Comparison of ENCODE assay signal across 27 cellular contexts in the genomic region with DNA sequence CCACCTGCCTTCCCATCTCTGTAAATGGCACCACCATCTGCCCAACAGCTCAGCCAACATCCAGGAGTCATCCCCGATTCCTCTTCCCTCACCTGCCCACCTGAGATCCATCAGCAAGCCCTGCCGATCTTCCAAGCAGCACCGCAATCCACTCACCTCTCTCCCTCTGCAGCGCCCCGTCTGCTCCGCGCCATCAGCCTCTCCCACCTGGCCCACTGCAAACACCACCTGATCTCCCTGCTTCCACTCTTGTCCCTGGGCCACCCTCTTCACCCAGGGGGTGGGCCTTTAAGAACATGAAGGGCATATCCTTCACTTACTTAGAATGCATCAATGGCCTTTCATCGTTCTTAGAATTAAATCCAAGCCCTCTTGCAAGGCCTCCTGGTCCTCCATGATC.
"Had no signal": no experiment of that assay in that cellular context is flagged by ENCODE, and none has a peak within 500 bp of the region (broad histone marks: within the 10 kb centered on the region; RNA-seq: fewer than 3 reads in every experiment).

No MANE protein-coding gene starts in this region.

- H3K36me3 ChIP-seq: breast epithelium, MG63, SJSA1 had no signal

- FAIRE-seq: astrocyte, TTC549 had no signal

- H3K4me3 ChIP-seq: body of pancreas, breast epithelium, MG63, SJSA1 had no signal

- H3K9me3 Mint-ChIP-seq: activated CD4-positive, alpha-beta T cell treated with anti-CD3 and anti-CD28 coated beads, Interleukin-2, amount 10 ng/mL, durations not matched to agents 24 days and 14 days; activated CD8-positive, alpha-beta T cell treated with anti-CD3 and anti-CD28 coated beads for 36 hours; activated naive CD4-positive, alpha-beta T cell treated with anti-CD3 and anti-CD28 coated beads, Interleukin-2, amount 50 U/mL, for 24 hours; activated naive CD8-positive, alpha-beta T cell treated with anti-CD3 and anti-CD28 coated beads, Interleukin-2, amount 10 ng/mL, durations not matched to agents 7 days and 5 days; activated T-cell treated with anti-CD3 and anti-CD28 coated beads, Interleukin-2, amount 50 U/mL, for 24 hours; T-helper 1 cell treated with Interleukin-12 subunit alpha and Interleukin-12 subunit beta and Interleukin-4 antibody, amounts not matched to agents 30 μg/mL and 1 μg/mL, for 36 hours; T-helper 2 cell treated with Interferon-gamma antibody and Interleukin-4, amounts not matched to agents 5 μg/mL and 100 μg/mL, for 36 hours had no signal

- H3K9me3 ChIP-seq: body of pancreas, breast epithelium, MG63, SJSA1, SK-N-SH had no signal

- DNase-seq: activated CD4-positive, alpha-beta T cell treated with anti-CD3 and anti-CD28 coated beads, Interleukin-2, amount 10 ng/mL, durations not matched to agents 24 days and 14 days; activated CD4-positive, alpha-beta T cell treated with anti-CD3 and anti-CD28 coated beads, Interleukin-2, amount 50 U/mL, for 4 hours; activated CD8-positive, alpha-beta T cell treated with anti-CD3 and anti-CD28 coated beads for 36 hours; activated naive CD4-positive, alpha-beta T cell; activated naive CD8-positive, alpha-beta T cell treated with anti-CD3 and anti-CD28 coated beads, Interleukin-2, amount 10 ng/mL, durations not matched to agents 7 days and 5 days; activated T-cell treated with anti-CD3 and anti-CD28 coated beads, Interleukin-2, amount 50 U/mL, for 24 hours; body of pancreas; Kasumi-1; KG1; MG63; NCI-H1048; NCI-H1105 treated with DMSO at 0.1 percent for 48 hours; NCI-H1436; NCI-H1694; NCI-H1930; NCI-H2081 treated with DMSO at 0.1 percent for 48 hours; NCI-H524 treated with DMSO at 0.1 percent for 48 hours; SHP77 treated with DMSO at 0.1 percent for 48 hours; SK-N-SH had no signal

- H3K27me3 ChIP-seq: body of pancreas, MG63 had no signal

- ATAC-seq: activated CD8-positive, alpha-beta T cell treated with anti-CD3 and anti-CD28 coated beads for 36 hours; body of pancreas; Panc1 had no signal

- H3K4me3 Mint-ChIP-seq: activated CD4-positive, alpha-beta T cell treated with anti-CD3 and anti-CD28 coated beads, Interleukin-2, amount 10 ng/mL, durations not matched to agents 24 days and 14 days; activated CD8-positive, alpha-beta T cell treated with anti-CD3 and anti-CD28 coated beads for 36 hours; activated naive CD4-positive, alpha-beta T cell treated with anti-CD3 and anti-CD28 coated beads, Interleukin-2, amount 50 U/mL, for 24 hours; activated naive CD8-positive, alpha-beta T cell treated with anti-CD3 and anti-CD28 coated beads, Interleukin-2, amount 10 ng/mL, durations not matched to agents 7 days and 5 days; activated T-cell treated with anti-CD3 and anti-CD28 coated beads, Interleukin-2, amount 50 U/mL, for 24 hours; T-helper 1 cell treated with Interleukin-12 subunit alpha and Interleukin-12 subunit beta and Interleukin-4 antibody, amounts not matched to agents 30 μg/mL and 1 μg/mL, for 36 hours; T-helper 2 cell treated with Interferon-gamma antibody and Interleukin-4, amounts not matched to agents 5 μg/mL and 100 μg/mL, for 36 hours had no signal

- H3K4me1 ChIP-seq: body of pancreas, breast epithelium, SJSA1 had no signal

- H3K4me1 Mint-ChIP-seq: activated CD4-positive, alpha-beta T cell treated with anti-CD3 and anti-CD28 coated beads, Interleukin-2, amount 10 ng/mL, durations not matched to agents 24 days and 14 days; activated naive CD4-positive, alpha-beta T cell treated with anti-CD3 and anti-CD28 coated beads, Interleukin-2, amount 50 U/mL, for 24 hours; activated naive CD8-positive, alpha-beta T cell treated with anti-CD3 and anti-CD28 coated beads, Interleukin-2, amount 10 ng/mL, durations not matched to agents 7 days and 5 days had no signal

- H3K27me3 Mint-ChIP-seq: activated CD8-positive, alpha-beta T cell treated with anti-CD3 and anti-CD28 coated beads for 36 hours; activated naive CD8-positive, alpha-beta T cell treated with anti-CD3 and anti-CD28 coated beads, Interleukin-2, amount 10 ng/mL, durations not matched to agents 7 days and 5 days had no signal

- H3K4me2 ChIP-seq: SK-N-SH had no signal

- H3K27ac Mint-ChIP-seq: activated CD4-positive, alpha-beta T cell treated with anti-CD3 and anti-CD28 coated beads, Interleukin-2, amount 10 ng/mL, durations not matched to agents 24 days and 14 days; activated CD8-positive, alpha-beta T cell treated with anti-CD3 and anti-CD28 coated beads for 36 hours; activated naive CD4-positive, alpha-beta T cell treated with anti-CD3 and anti-CD28 coated beads, Interleukin-2, amount 50 U/mL, for 24 hours; activated naive CD8-positive, alpha-beta T cell treated with anti-CD3 and anti-CD28 coated beads, Interleukin-2, amount 10 ng/mL, durations not matched to agents 7 days and 5 days; activated T-cell treated with anti-CD3 and anti-CD28 coated beads, Interleukin-2, amount 50 U/mL, for 24 hours; T-helper 1 cell treated with Interleukin-12 subunit alpha and Interleukin-12 subunit beta and Interleukin-4 antibody, amounts not matched to agents 30 μg/mL and 1 μg/mL, for 36 hours; T-helper 2 cell treated with Interferon-gamma antibody and Interleukin-4, amounts not matched to agents 5 μg/mL and 100 μg/mL, for 36 hours had no signal

- H3K36me3 Mint-ChIP-seq: activated naive CD4-positive, alpha-beta T cell treated with anti-CD3 and anti-CD28 coated beads, Interleukin-2, amount 50 U/mL, for 24 hours; activated naive CD8-positive, alpha-beta T cell treated with anti-CD3 and anti-CD28 coated beads, Interleukin-2, amount 10 ng/mL, durations not matched to agents 7 days and 5 days had no signal

- H3K9ac ChIP-seq: SK-N-SH had no signal

- H3K27ac ChIP-seq: body of pancreas, breast epithelium, SJSA1 had no signal
